ENCODE assay signal across 7 cellular contexts in genomic region chr9:89301996-89302395, GRCh38. TPM values are rescaled to one million over a fixed set of nuclear protein-coding genes. Genes with fewer than 3 reads are reported as not detected.
A peak's percentile ranks its signal among the peaks of the same experiment; 100 is the strongest.
DNase-seq lines count a peak whose midpoint lies in the region; ATAC-seq, FAIRE-seq and TF ChIP-seq lines count a peak whose summit lies in the region.
"Not testable (repeated sequence)": the region's sequence is repeated elsewhere in the genome, so short reads cannot be mapped to it uniquely, and the experiment has no call there.

No MANE protein-coding gene starts in this region.

- H3K27ac Mint-ChIP-seq in activated CD4-positive, alpha-beta T cell treated with anti-CD3 and anti-CD28 coated beads, Interleukin-2, amount 10 ng/mL, durations not matched to agents 24 days and 14 days = not testable (repeated sequence)

- H3K4me3 ChIP-seq in left lung; pancreas; thyroid gland (replicated peaks in 1 of 3): not testable (repeated sequence)

- H3K4me1 Mint-ChIP-seq in activated CD4-positive, alpha-beta T cell treated with anti-CD3 and anti-CD28 coated beads, Interleukin-2, amount 10 ng/mL, durations not matched to agents 24 days and 14 days = not testable (repeated sequence)

- intact Hi-C loops in activated CD4-positive, alpha-beta T cell treated with anti-CD3 and anti-CD28 coated beads, Interleukin-2, amount 10 ng/mL, durations not matched to agents 24 days and 14 days (cut with micrococcal nuclease); left lung (cut with DNase I); pancreas (cut with DNase I); thyroid gland (cut with DNase I): not testable (repeated sequence)

- WGBS in pancreas, 2 donors = 22 to 30% methylated on average over 2 of the region's 2 CpGs
- WGBS in thyroid gland, 2 donors = 24 to 37% methylated on average over 2 of the region's 2 CpGs

- not testable (repeated sequence) for H3K9me3 ChIP-seq in left lung, pancreas, thyroid gland

- not testable (repeated sequence) for H3K27me3 ChIP-seq in left lung, pancreas, thyroid gland

- not testable (repeated sequence) for H3K4me3 Mint-ChIP-seq in activated CD4-positive, alpha-beta T cell treated with anti-CD3 and anti-CD28 coated beads, Interleukin-2, amount 10 ng/mL, durations not matched to agents 24 days and 14 days

- not testable (repeated sequence) for H3K9me3 Mint-ChIP-seq in activated CD4-positive, alpha-beta T cell treated with anti-CD3 and anti-CD28 coated beads, Interleukin-2, amount 10 ng/mL, durations not matched to agents 24 days and 14 days

- not testable (repeated sequence) for H3K36me3 ChIP-seq in left lung, pancreas, thyroid gland

- not testable (repeated sequence) for H3K36me3 Mint-ChIP-seq in activated CD4-positive, alpha-beta T cell treated with anti-CD3 and anti-CD28 coated beads, Interleukin-2, amount 10 ng/mL, durations not matched to agents 24 days and 14 days (ENCODE audit: low read depth)

- ATAC-seq in left lung (peak; percentile 50), pancreas (peak; percentile 56 to 89 (median 84))

- H3K27ac ChIP-seq in left lung (peak overlapping the region; percentile 56 to 58), pancreas (peak overlapping the region in 1 of 4 donors; percentile 2), thyroid gland (peak overlapping the region; percentile 67 to 78 (median 78))

- not testable (repeated sequence) for FAIRE-seq in pancreas (lab: Jason Lieb, UNC)

- TF ChIP-seq CTCF in left lung (IDR thresholded peaks at IDR 0.05); pancreas (IDR thresholded peaks at IDR 0.05); thyroid gland (IDR thresholded peaks at IDR 0.05): not testable (repeated sequence)

- not testable (repeated sequence) for H3K4me1 ChIP-seq in left lung, pancreas
- peaks cover 17 to 24% of the 10 kb centered on the region in 2 donors for H3K4me1 ChIP-seq in thyroid gland

- TF ChIP-seq POLR2A in thyroid gland (IDR thresholded peaks at IDR 0.05) = not testable (repeated sequence)

- H3K27me3 Mint-ChIP-seq in activated CD4-positive, alpha-beta T cell treated with anti-CD3 and anti-CD28 coated beads, Interleukin-2, amount 10 ng/mL, durations not matched to agents 24 days and 14 days = not testable (repeated sequence)

- DNase-seq in H4 (ENCODE audit: low spot score) (peak; percentile 27), LHCN-M2 (ENCODE audit: low read depth) (peak; percentile 72), astrocyte of the hippocampus (ENCODE audit: low read depth, low spot score) (peak; percentile 81), pancreas (peak in 1 of 6 donors; percentile 35), thyroid gland (peak in 1 of 2 donors; percentile 14)
- DNase-seq in activated CD4-positive, alpha-beta T cell treated with anti-CD3 and anti-CD28 coated beads, Interleukin-2, amount 10 ng/mL, durations not matched to agents 24 days and 14 days = peak; percentile 38
- not testable (repeated sequence) for DNase-seq in left lung

RNA-seq across cellular contexts. Expression of gene CKS2, which starts 9.0 kb away (rescaled TPM):
- total RNA-seq in H4 (2014; rRNA removed; shearing (Covaris generic)) = 581 and 614 TPM in 2 replicates
- 194 and 265 TPM in 2 replicates for total RNA-seq in LHCN-M2 (2014; rRNA removed)
- polyA plus RNA-seq in LHCN-M2 (2012) = 201 TPM
- 167 and 176 TPM in 2 replicates for total RNA-seq in activated CD4-positive, alpha-beta T cell treated with anti-CD3 and anti-CD28 coated beads, Interleukin-2, amount 10 ng/mL, durations not matched to agents 24 days and 14 days
- total RNA-seq in left lung = 100 to 1,000 TPM in 1 of 2 donors, 10 to 100 TPM in 1; 43.1 to 110 TPM
- total RNA-seq in pancreas = 1 to 10 TPM in 4 of 6 donors, under 1 TPM in 2; 0.83 to 4.1 (median 2.2) TPM
- polyA plus RNA-seq in pancreas = 1 to 10 TPM; 3.2 to 3.9 TPM
- total RNA-seq in thyroid gland = 10 to 100 TPM in 2 of 4 donors, 1 to 10 TPM in 2; 2.8 to 16.3 (median 11.2) TPM

RNA-seq across cellular contexts. Expression of gene SECISBP2, which starts 16.3 kb away (rescaled TPM):
- 14.1 and 18.7 TPM in 2 replicates for total RNA-seq in H4 (2014; rRNA removed; shearing (Covaris generic))
- total RNA-seq in LHCN-M2 (2014; rRNA removed) (16.5 and 23.6 TPM in 2 replicates), left lung (10 to 100 TPM; 31.4 to 51.0 TPM), pancreas (10 to 100 TPM; 23.4 to 31.0 (median 29.3) TPM), thyroid gland (100 to 1,000 TPM in 1 of 4 donors, 10 to 100 TPM in 3; 77.1 to 110 (median 90.6) TPM)
- polyA plus RNA-seq in LHCN-M2 (2012) = 8.6 TPM
- 48.6 and 50.7 TPM in 2 replicates for total RNA-seq in activated CD4-positive, alpha-beta T cell treated with anti-CD3 and anti-CD28 coated beads, Interleukin-2, amount 10 ng/mL, durations not matched to agents 24 days and 14 days
- 10 to 100 TPM; 30.7 to 41.1 TPM for polyA plus RNA-seq in pancreas
